8 cellular contexts compared by ENCODE assay signal in the genomic region with DNA sequence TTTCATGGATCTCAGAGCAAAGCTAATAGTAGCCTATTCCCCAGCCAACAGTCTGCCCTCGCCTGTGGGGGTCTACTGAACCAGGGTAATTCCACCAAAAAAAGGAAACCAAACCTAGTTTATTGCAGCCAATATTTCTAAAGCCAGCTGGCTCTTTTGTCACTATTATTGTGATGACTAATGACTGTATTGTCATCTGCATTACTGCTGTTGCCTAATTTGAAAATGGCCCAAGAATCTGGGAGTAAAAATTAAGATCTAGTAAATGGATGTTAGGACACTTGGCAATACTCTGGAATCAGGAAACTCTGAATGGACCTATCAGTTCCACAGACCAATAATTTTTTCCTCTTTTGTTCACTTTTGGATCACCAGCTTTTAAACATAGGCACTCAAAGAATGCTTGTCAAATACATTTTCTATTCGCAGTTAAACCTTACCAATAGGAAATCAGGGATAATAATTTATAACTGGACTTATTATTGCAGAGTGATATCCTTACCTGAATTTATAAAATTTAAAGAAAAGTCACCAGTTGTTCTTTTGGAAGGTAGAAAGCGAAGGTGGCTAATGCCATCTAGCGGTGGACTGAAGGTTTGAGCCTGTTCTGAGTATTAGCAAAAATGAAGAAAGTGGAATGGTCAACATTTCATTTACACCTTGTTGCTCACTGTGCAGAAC.
DNase-seq lines count a peak whose midpoint lies in the region; ATAC-seq, FAIRE-seq and TF ChIP-seq lines count a peak whose summit lies in the region.

No MANE protein-coding gene starts in this region.

- H3K9me1 ChIP-seq in keratinocyte (ENCODE audit: control insufficient read depth, extremely low read depth, insufficient read depth, low read length) = no peaks in the 10 kb centered on the region

- no peaks in the 10 kb centered on the region for H4K20me1 ChIP-seq in keratinocyte (ENCODE audit: control insufficient read depth, extremely low read depth, insufficient read depth, low read length)

- H3K9me3 ChIP-seq in Peyer's patch = no peaks in the 10 kb centered on the region
- H3K9me3 ChIP-seq in keratinocyte (ENCODE audit: control insufficient read depth, low read depth, low read length) = no peaks in the 10 kb centered on the region

- CTCF ChIA-PET in MCF 10A (lab: Yijun Ruan, JAX) = interaction anchor here (0.6 to 2.5 kb wide), 22 partner anchors 9 to 1277 kb away, joined by 3 to 15 read pairs (median 4); no protein-coding TSS in a partner anchor

- DNase-seq in EL (peak; percentile 32), HuH-7.5 (ENCODE audit: low spot score) (peak; percentile 20), Peyer's patch (peak in 2 of 3 donors; percentile 29 to 68), MCF 10A (ENCODE audit: unreplicated experiment) (peak; percentile 59), keratinocyte (ENCODE audit: low read depth, low spot score) (no peak), cortex of kidney (lab: John Stamatoyannopoulos, UW) (no peak)
- DNase-seq in stimulated activated CD4-positive, alpha-beta T cell treated with anti-CD3 and anti-CD28 coated beads, Interleukin-4, amount 100 ng/mL, for 48 hours (ENCODE audit: low read depth in 2 of 2) = peak; percentile 25 to 27

- ATAC-seq in HG02885 (IDR thresholded peaks at IDR 0.05; ENCODE audit: poor library complexity, unreplicated experiment) = no peak

- intact Hi-C loops in MCF 10A (cut with micrococcal nuclease) = loop anchor here (1.0 to 10.0 kb wide), 7 partner anchors 98 to 1276 kb away; a partner anchor contains a TSS

- no peak for TF ChIP-seq POLR2A in Peyer's patch (IDR thresholded peaks at IDR 0.05)

- H3K36me3 ChIP-seq in Peyer's patch (peaks cover 0 to 24% (median 0%) of the 10 kb centered on the region in 3 donors), keratinocyte (ENCODE audit: control insufficient read depth in 2 of 2, extremely low read depth in 1 of 2, insufficient read depth in 2 of 2, low read length in 2 of 2) (no peaks in the 10 kb centered on the region)

- H3K4me1 ChIP-seq in Peyer's patch (no peaks in the 10 kb centered on the region), keratinocyte (ENCODE audit: control insufficient read depth, extremely low read depth, insufficient read depth, low read length) (no peaks in the 10 kb centered on the region)

- H3K4me1 Mint-ChIP-seq in MCF 10A (ENCODE audit: insufficient read depth, unreplicated experiment) = no peaks in the 10 kb centered on the region

- H3K4me2 ChIP-seq in keratinocyte (ENCODE audit: control insufficient read depth, extremely low read depth, insufficient read depth, low read depth, low read length) = no peak overlapping the region

- H3K27me3 ChIP-seq in Peyer's patch (no peaks in the 10 kb centered on the region), keratinocyte (ENCODE audit: control insufficient read depth, extremely low read depth, insufficient read depth, low read length) (no peaks in the 10 kb centered on the region)

- no peak for FAIRE-seq in keratinocyte (lab: Jason Lieb, UNC)

- no peaks in the 10 kb centered on the region for H3K9me3 Mint-ChIP-seq in MCF 10A (ENCODE audit: unreplicated experiment)

- no peaks in the 10 kb centered on the region for H3K27me3 Mint-ChIP-seq in MCF 10A (ENCODE audit: insufficient read depth, unreplicated experiment)

- no peaks in the 10 kb centered on the region for H3K79me2 ChIP-seq in keratinocyte (ENCODE audit: control insufficient read depth, insufficient read depth, low read length)

- no peak overlapping the region for H3K27ac Mint-ChIP-seq in MCF 10A (ENCODE audit: low read depth, unreplicated experiment)

- no TSS peak for BruUV-seq in MCF 10A (replicated peaks; lab: Mats Ljungman, UMichigan)

- H2AFZ ChIP-seq in keratinocyte (ENCODE audit: control insufficient read depth, low read length) = no peak overlapping the region

- H3K4me3 Mint-ChIP-seq in MCF 10A (ENCODE audit: unreplicated experiment) = no peak overlapping the region

- H3K27ac ChIP-seq in Peyer's patch (no peak overlapping the region), keratinocyte (ENCODE audit: control insufficient read depth, insufficient read depth, low read length) (no peak overlapping the region)

- H3K9ac ChIP-seq in keratinocyte (ENCODE audit: control insufficient read depth, extremely low read depth, insufficient read depth, low read length) = no peak overlapping the region

- H3K36me3 Mint-ChIP-seq in MCF 10A (ENCODE audit: insufficient read depth, unreplicated experiment) = peaks cover 6% of the 10 kb centered on the region

- H3K4me3 ChIP-seq in Peyer's patch (no peak overlapping the region), keratinocyte (ENCODE audit: control insufficient read depth in 2 of 3, extremely low read depth in 1 of 3, insufficient read depth in 2 of 3, low read depth in 1 of 3, low read length in 3 of 3) (no peak overlapping the region)

- TF ChIP-seq CTCF in Peyer's patch (IDR thresholded peaks at IDR 0.05) (peak; percentile 54 to 88 (median 84)), MCF 10A (IDR thresholded peaks at IDR 0.05; ENCODE audit: unreplicated experiment) (peak; percentile 80), keratinocyte (optimal IDR thresholded peaks at IDR 0.05 in 1 of 3, IDR thresholded peaks at IDR 0.05 in 1 of 3, conservative IDR thresholded peaks at IDR 0.05 in 1 of 3; ENCODE audit: extremely low read depth in 1 of 3, insufficient read depth in 2 of 3, low read length in 3 of 3) (peak; percentile 64 to 80 (median 79))

- dilution Hi-C loops in keratinocyte (cut with MboI; ENCODE audit: extremely low pct_ligation_motif_present, low sequenced_read_pairs) = no loop called here

- POLR2A ChIA-PET in MCF 10A (lab: Yijun Ruan, JAX) = no interaction called here

Comparison
In these comparisons a context has a peak if more than half of its experiments do, and no peak if none do; other contexts are left out.
1. DNase-seq: peak in EL (single experiment), HuH-7.5 (single experiment), Peyer's patch (2 of 3), MCF 10A (single experiment) and stimulated activated CD4-positive, alpha-beta T cell treated with anti-CD3 and anti-CD28 coated beads, Interleukin-4, amount 100 ng/mL, for 48 hours (2 of 2); none in keratinocyte (single experiment) and cortex of kidney (single experiment).
2. Peak in every context shown above with its lines, with median percentiles within 50 percentile points of each other: CTCF ChIP-seq.